ENCODE assay signal across 26 cellular contexts in the genomic region with DNA sequence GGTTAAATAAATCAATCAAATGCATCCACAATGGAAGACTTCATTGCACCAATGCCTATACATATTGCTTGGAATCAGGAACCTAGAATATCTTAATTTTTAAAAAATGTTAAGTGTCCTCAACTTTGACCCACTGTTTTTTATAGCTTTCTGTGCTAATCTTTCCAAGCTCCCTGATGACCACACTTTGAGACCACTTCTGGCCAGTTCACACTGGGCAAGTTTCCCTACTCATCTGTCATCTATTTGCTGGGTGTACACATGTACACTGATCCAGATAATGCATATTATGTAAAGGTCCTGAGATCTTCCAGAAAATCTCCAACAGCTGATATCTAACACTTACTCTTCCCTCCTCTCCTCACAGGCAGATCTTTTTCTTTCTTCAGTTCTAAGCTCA.
"Had no signal": no experiment of that assay in that cellular context is flagged by ENCODE, and none has a peak within 500 bp of the region (broad histone marks: within the 10 kb centered on the region; RNA-seq: fewer than 3 reads in every experiment).

No MANE protein-coding gene starts in this region.

- FAIRE-seq: TTC549 had no signal

- H3K9me3 ChIP-seq: adrenal gland, left lung, suprapubic skin, vagina had no signal

- H3K9me3 Mint-ChIP-seq: activated T-helper 2 cell treated with anti-CD3 and anti-CD28 coated beads, Interferon-gamma antibody, Interleukin-2, Interleukin-4, amounts not matched to agents 10 μg/mL and 5 μg/mL and 100 μg/mL, durations not matched to agents 14 hours and 24 hours and 36 hours had no signal

- H3K27ac ChIP-seq: adrenal gland, ascending aorta, coronary artery, epithelial cell of prostate, foreskin keratinocyte, left lung, suprapubic skin, vagina, WERI-Rb-1 had no signal

- H3K4me3 ChIP-seq: adrenal gland, ascending aorta, coronary artery, left lung, suprapubic skin, vagina had no signal

- H3K27ac Mint-ChIP-seq: activated naive CD8-positive, alpha-beta T cell; activated T-cell treated with anti-CD3 and anti-CD28 coated beads, Interleukin-2, amount 50 U/mL, for 24 hours; activated T-helper 2 cell treated with anti-CD3 and anti-CD28 coated beads, Interferon-gamma antibody, Interleukin-2, Interleukin-4, amounts not matched to agents 10 μg/mL and 5 μg/mL and 100 μg/mL, durations not matched to agents 14 hours and 24 hours and 36 hours; endodermal cell; nephron progenitor cell; stimulated activated naive CD8-positive, alpha-beta T cell treated with anti-CD3 and anti-CD28 coated beads, Interleukin-15, Interleukin-2, amounts not matched to agents 100 ng/mL and 50 ng/mL, for 24 hours had no signal

- H3K36me3 Mint-ChIP-seq: activated naive CD8-positive, alpha-beta T cell had no signal

- DNase-seq: activated CD4-positive, alpha-beta T cell treated with anti-CD3 and anti-CD28 coated beads for 1 hour; activated CD4-positive, alpha-beta T cell treated with anti-CD3 and anti-CD28 coated beads, Interleukin-2, amount 50 U/mL, for 1 hour; activated naive CD4-positive, alpha-beta T cell; activated T-cell treated with anti-CD3 and anti-CD28 coated beads, Interleukin-2, amount 50 U/mL, for 24 hours; adrenal gland; cerebellar nuclear complex; endodermal cell; foreskin keratinocyte; left lung; nephron progenitor cell; occipital lobe; posterior cingulate gyrus; retina; stimulated activated CD4-positive, alpha-beta T cell treated with anti-CD3 and anti-CD28 coated beads, Interleukin-4, amount 100 ng/mL, for 1 hour; T-helper 1 cell; trophoblast cell; WERI-Rb-1 had no signal

- H3K27me3 ChIP-seq: adrenal gland, ascending aorta, foreskin keratinocyte, suprapubic skin, vagina had no signal

- ATAC-seq: foreskin keratinocyte, left lung had no signal

- H3K36me3 ChIP-seq: adrenal gland, ascending aorta, left lung, suprapubic skin, vagina, WERI-Rb-1 had no signal

- H3K4me3 Mint-ChIP-seq: activated naive CD8-positive, alpha-beta T cell; activated T-cell treated with anti-CD3 and anti-CD28 coated beads, Interleukin-2, amount 50 U/mL, for 24 hours; endodermal cell; nephron progenitor cell; stimulated activated naive CD8-positive, alpha-beta T cell treated with anti-CD3 and anti-CD28 coated beads, Interleukin-15, Interleukin-2, amounts not matched to agents 100 ng/mL and 50 ng/mL, for 24 hours had no signal
